Comparison of ENCODE assay signal across 33 cellular contexts in the genomic region with DNA sequence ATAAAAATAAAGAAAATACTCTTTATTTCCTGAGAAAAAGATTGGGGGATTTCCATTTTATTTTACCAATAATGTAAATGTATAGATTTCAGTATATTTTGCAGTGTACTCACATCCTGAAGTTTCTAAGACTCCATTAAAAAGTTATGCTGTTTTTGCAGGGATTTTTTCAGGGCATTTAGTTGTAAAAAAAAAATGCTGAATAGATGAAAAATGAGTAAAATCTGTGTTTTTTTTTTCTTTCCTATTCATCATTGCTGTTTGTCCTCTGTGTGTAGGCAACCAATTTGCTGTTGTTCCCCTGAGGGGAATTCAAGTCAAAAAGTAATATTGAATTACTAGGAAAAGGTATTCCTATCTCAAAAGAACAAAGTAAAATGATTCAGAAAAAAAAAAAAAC.
"Had no signal": no experiment of that assay in that cellular context is flagged by ENCODE, and none has a peak within 500 bp of the region (broad histone marks: within the 10 kb centered on the region; RNA-seq: fewer than 3 reads in every experiment).

No MANE protein-coding gene starts in this region.

- H3K4me3 ChIP-seq: adrenal gland, body of pancreas, breast epithelium had no signal

- H3K27me3 ChIP-seq: adrenal gland, body of pancreas, brain microvascular endothelial cell, breast epithelium had no signal

- ATAC-seq: activated CD8-positive, alpha-beta T cell treated with anti-CD3 and anti-CD28 coated beads for 36 hours; activated naive CD4-positive, alpha-beta T cell treated with anti-CD3 and anti-CD28 coated beads, Interleukin-2, amount 50 U/mL, for 72 hours; activated T-cell treated with anti-CD3 and anti-CD28 coated beads, Interleukin-2, amount 50 U/mL, for 4 hours; activated T-cell treated with anti-CD3 and anti-CD28 coated beads, Interleukin-2, amount 50 U/mL, for 72 hours; activated T-helper 17 cell treated with anti-CD3 and anti-CD28 coated beads, Interleukin-2, amount 50 U/mL, for 72 hours; body of pancreas had no signal

- DNase-seq: activated B cell treated with CpG ODN at 0.5 μM for 24 hours; activated CD4-positive, alpha-beta memory T cell treated with anti-CD3 and anti-CD28 coated beads for 36 hours; activated CD4-positive, alpha-beta T cell treated with anti-CD3 and anti-CD28 coated beads for 4 hours; activated CD4-positive, alpha-beta T cell treated with anti-CD3 and anti-CD28 coated beads, Interleukin-2, amount 10 ng/mL, durations not matched to agents 24 days and 14 days; activated CD4-positive, alpha-beta T cell treated with anti-CD3 and anti-CD28 coated beads, Interleukin-2, amount 50 U/mL, for 1 hour; activated CD4-positive, alpha-beta T cell treated with anti-CD3 and anti-CD28 coated beads, Interleukin-2, amount 50 U/mL, for 4 hours; activated CD4-positive, CD25-positive, alpha-beta regulatory T cell treated with anti-CD3 and anti-CD28 coated beads, Interleukin-2, amount 50 U/mL, for 72 hours; activated CD8-positive, alpha-beta memory T cell treated with anti-CD3 and anti-CD28 coated beads, Interleukin-2, amount 50 U/mL, for 4 hours; activated CD8-positive, alpha-beta T cell treated with anti-CD3 and anti-CD28 coated beads for 36 hours; activated effector memory CD4-positive, alpha-beta T cell treated with anti-CD3 and anti-CD28 coated beads, Interleukin-2, amount 50 U/mL, for 16 hours; activated gamma-delta T cell treated with Interleukin-2 at 50 U/mL for 16 hours; activated naive CD4-positive, alpha-beta T cell; activated naive CD4-positive, alpha-beta T cell treated with anti-CD3 and anti-CD28 coated beads for 36 hours; activated naive CD4-positive, alpha-beta T cell treated with anti-CD3 and anti-CD28 coated beads, Interleukin-2, amount 50 U/mL, for 16 hours; activated naive CD8-positive, alpha-beta T cell treated with anti-CD3 and anti-CD28 coated beads for 36 hours; activated T-cell treated with anti-CD3 and anti-CD28 coated beads for 4 hours; activated T-cell treated with anti-CD3 and anti-CD28 coated beads, Interleukin-2, amount 50 U/mL, for 1 hour; activated T-cell treated with anti-CD3 and anti-CD28 coated beads, Interleukin-2, amount 50 U/mL, for 4 hours; activated T-cell treated with anti-CD3 and anti-CD28 coated beads, Interleukin-2, amount 50 U/mL, for 72 hours; adrenal gland; amniotic stem cell; aorta; body of pancreas; brain microvascular endothelial cell; central memory CD4-positive, alpha-beta T cell; T-helper 2 cell; T-helper 9 cell had no signal

- H3K9me3 ChIP-seq: adrenal gland, body of pancreas, breast epithelium had no signal

- H3K27ac ChIP-seq: adrenal gland, brain microvascular endothelial cell, breast epithelium, VCaP had no signal

- FAIRE-seq: astrocyte, TTC549 had no signal

- H3K4me1 ChIP-seq: breast epithelium had no signal

- H3K36me3 ChIP-seq: brain microvascular endothelial cell, breast epithelium had no signal
